Comparison of ENCODE assay signal across 8 cellular contexts in the genomic region with DNA sequence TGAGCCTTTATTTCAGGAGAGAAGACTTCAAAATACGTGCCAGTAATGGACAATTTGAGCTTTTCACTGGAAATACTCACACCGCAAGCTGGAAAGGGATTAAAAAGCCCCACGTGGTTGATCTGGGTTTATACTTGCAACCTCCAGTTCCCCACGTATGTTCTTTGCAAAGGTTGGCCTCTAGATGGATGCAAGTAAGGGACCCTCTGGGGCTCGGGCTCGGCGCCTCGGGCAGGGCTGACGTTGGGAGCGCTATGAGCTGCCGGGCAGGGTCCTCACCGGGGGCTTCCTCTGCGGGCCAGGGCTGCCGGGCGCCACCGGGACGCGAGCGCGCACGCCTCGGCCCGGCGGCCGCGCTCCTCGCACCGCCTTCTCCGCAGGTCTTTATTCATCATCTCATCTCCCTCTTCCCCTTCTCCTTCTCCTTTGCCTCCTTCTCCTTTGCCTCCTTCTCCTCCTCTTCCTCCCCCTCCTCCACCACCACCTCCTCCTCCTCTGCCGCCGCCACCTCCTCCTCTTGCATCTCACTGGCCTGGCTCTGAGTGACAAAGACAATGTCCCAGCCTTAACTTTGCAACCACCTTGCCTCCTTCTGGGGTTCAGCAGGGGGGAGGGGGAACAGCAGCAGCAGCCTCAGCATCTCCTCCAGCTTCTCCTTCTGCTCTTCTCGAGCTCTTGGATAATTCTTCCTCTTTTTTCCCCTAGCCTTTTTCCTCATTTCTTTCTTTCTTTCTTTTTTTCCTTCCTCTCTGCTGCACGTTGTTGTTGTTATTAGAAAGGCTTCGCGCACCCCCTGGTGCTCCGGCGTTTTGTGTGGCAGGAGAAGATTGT. TPM values are rescaled to one million over a fixed set of nuclear protein-coding genes. Genes with fewer than 3 reads are reported as not detected.
A peak's percentile ranks its signal among the peaks of the same experiment; 100 is the strongest.
DNase-seq lines count a peak whose midpoint lies in the region; ATAC-seq and TF ChIP-seq lines count a peak whose summit lies in the region.

No MANE protein-coding gene starts in this region.

- H3K4me1 ChIP-seq in right lobe of liver (peaks cover 0 to 17% (median 0%) of the 10 kb centered on the region in 4 donors), thoracic aorta (ENCODE audit: control insufficient read depth in 1 of 2, low read depth in 2 of 2) (peaks cover 0 to 19% of the 10 kb centered on the region in 2 donors)

- TF ChIP-seq CTCF in right lobe of liver (IDR thresholded peaks at IDR 0.05) = peak in 1 of 4 donors; percentile 23
- no peak for TF ChIP-seq CTCF in thoracic aorta (IDR thresholded peaks at IDR 0.05)

- H3K4me3 ChIP-seq in right lobe of liver (peak overlapping the region; percentile 41 to 55 (median 49)), thoracic aorta (peak overlapping the region; percentile 84)

- no peak for DNase-seq in activated T-cell treated with anti-CD3 and anti-CD28 coated beads, Interleukin-2, amount 50 U/mL, for 4 hours
- DNase-seq in activated T-cell treated with anti-CD3 and anti-CD28 coated beads for 4 hours = no peak
- peak; percentile 34 to 62 for DNase-seq in NCI-H526 (lab: John Stamatoyannopoulos, UW)
- DNase-seq in right lobe of liver = peak in 2 of 3 donors; percentile 27 to 53
- no peak for DNase-seq in thoracic aorta (ENCODE audit: low spot score)
- no peak for DNase-seq in stimulated activated naive CD4-positive, alpha-beta T cell treated with Interleukin-2 at 50 U/mL for 16 hours (lab: John Stamatoyannopoulos, UW)
- DNase-seq in stimulated activated CD4-positive, alpha-beta T cell treated with anti-CD3 and anti-CD28 coated beads, Interleukin-1b, Interleukin-23, amount 100 ng/mL, for 48 hours = no peak

- H3K9me3 ChIP-seq in right lobe of liver (no peaks in the 10 kb centered on the region), thoracic aorta (no peaks in the 10 kb centered on the region)

- intact Hi-C loops in right lobe of liver (cut with DNase I) = no loop called here

- peak in 1 of 2 donors; percentile 32 for ATAC-seq in activated T-cell treated with anti-CD3 and anti-CD28 coated beads, Interleukin-2, amount 50 U/mL, for 4 hours
- ATAC-seq in right lobe of liver (peak in 3 of 4 donors; percentile 11 to 39 (median 27)), thoracic aorta (ENCODE audit: insufficient number of reproducible peaks, low FRiP score, low read depth) (no peak)

- H3K27ac ChIP-seq in cingulate gyrus (ENCODE audit: low read depth, low read length) (peak overlapping the region; percentile 83), right lobe of liver (peak overlapping the region; percentile 52 to 61 (median 57)), thoracic aorta (peak overlapping the region; percentile 73 to 75)

- WGBS in right lobe of liver (ENCODE audit: insufficient coverage, low coverage, low lambda C conversion rate, missing lambda C conversion rate) = under 1% methylated on average over 13 of the region's 37 CpGs

- no peaks in the 10 kb centered on the region for H3K9me3 Mint-ChIP-seq in activated T-cell treated with anti-CD3 and anti-CD28 coated beads, Interleukin-2, amount 50 U/mL, for 4 hours

- no peaks in the 10 kb centered on the region for H3K36me3 Mint-ChIP-seq in activated T-cell treated with anti-CD3 and anti-CD28 coated beads, Interleukin-2, amount 50 U/mL, for 4 hours (ENCODE audit: insufficient read depth)

- H3K27me3 ChIP-seq in right lobe of liver (peaks cover 0 to 20% of the 10 kb centered on the region in 2 donors), thoracic aorta (replicated peaks; ENCODE audit: insufficient read depth) (no peaks in the 10 kb centered on the region)

- TF ChIP-seq POLR2A in right lobe of liver (IDR thresholded peaks at IDR 0.05) = no peak

- H3K36me3 ChIP-seq in right lobe of liver = no peaks in the 10 kb centered on the region
- no peaks in the 10 kb centered on the region for H3K36me3 ChIP-seq in thoracic aorta

- H3K4me1 Mint-ChIP-seq in activated T-cell treated with anti-CD3 and anti-CD28 coated beads, Interleukin-2, amount 50 U/mL, for 4 hours (ENCODE audit: low read depth) = peaks cover 12% of the 10 kb centered on the region

- peaks cover 69% of the 10 kb centered on the region for H3K27me3 Mint-ChIP-seq in activated T-cell treated with anti-CD3 and anti-CD28 coated beads, Interleukin-2, amount 50 U/mL, for 4 hours (ENCODE audit: low read depth)

- H3K4me3 Mint-ChIP-seq in activated T-cell treated with anti-CD3 and anti-CD28 coated beads, Interleukin-2, amount 50 U/mL, for 4 hours = peak overlapping the region; percentile 70

RNA-seq across cellular contexts. Expression of a gene that starts 0.6 kb away (rescaled TPM):
- total RNA-seq in activated T-cell treated with anti-CD3 and anti-CD28 coated beads, Interleukin-2, amount 50 U/mL, for 4 hours = under 1 TPM; 0.19 to 0.34 (median 0.25) TPM
- total RNA-seq in right lobe of liver = 1 to 10 TPM in 5 of 6 experiments, under 1 TPM in 1; 0.93 to 4.0 (median 2.9) TPM
- total RNA-seq in thoracic aorta = 10 to 100 TPM in 1 of 2 donors, 1 to 10 TPM in 1; 9.6 to 12.3 TPM

Comparison
In these comparisons a context has a peak if more than half of its experiments do, and no peak if none do; other contexts are left out.
1. DNase-seq: peak in NCI-H526 (2 of 2) and right lobe of liver (2 of 3); none in activated T-cell treated with anti-CD3 and anti-CD28 coated beads, Interleukin-2, amount 50 U/mL, for 4 hours (single experiment), activated T-cell treated with anti-CD3 and anti-CD28 coated beads for 4 hours (single experiment), thoracic aorta (single experiment), stimulated activated naive CD4-positive, alpha-beta T cell treated with Interleukin-2 at 50 U/mL for 16 hours (single experiment) and stimulated activated CD4-positive, alpha-beta T cell treated with anti-CD3 and anti-CD28 coated beads, Interleukin-1b, Interleukin-23, amount 100 ng/mL, for 48 hours (single experiment).
2. Peak in every context shown above with its lines, with median percentiles within 50 percentile points of each other: H3K27ac ChIP-seq.